1 cellular context compared by ENCODE assay signal in genomic region chr9:15306068-15306756, GRCh38.
A peak's percentile ranks its signal among the peaks of the same experiment; 100 is the strongest.
TF ChIP-seq lines count a peak whose summit lies in the region.

No MANE protein-coding gene starts in this region.

TF ChIP-seq in HepG2, 621 proteins besides CTCF, POLR2A, EP300 and RAD21 (continued from another document and continues in another):
- no peak; the same call in 1 of the 2 replicates for TF ChIP-seq ZNF280B (CRISPR knock-in tag; IDR thresholded peaks at IDR 0.05; ENCODE audit: borderline replicate concordance)
- no peak for TF ChIP-seq MZF1 (CRISPR knock-in tag; IDR thresholded peaks at IDR 0.05; ENCODE audit: borderline replicate concordance)
- TF ChIP-seq ZNF772 (CRISPR knock-in tag; IDR thresholded peaks at IDR 0.05), result no peak; the same call in 1 of the 2 replicates
- peak; percentile 27; the same call in 1 of the 2 replicates for TF ChIP-seq SALL1 (CRISPR knock-in tag; IDR thresholded peaks at IDR 0.05)
- 0 out of 2 replicates have a peak, but pooled peaks have one; percentile 12 for TF ChIP-seq SIX1 (CRISPR knock-in tag; IDR thresholded peaks at IDR 0.05; ENCODE audit: borderline replicate concordance)
- 0 out of 2 replicates have a peak, but pooled peaks have one; percentile 12 for TF ChIP-seq MEIS2 (CRISPR knock-in tag; IDR thresholded peaks at IDR 0.05)
- TF ChIP-seq FOSL1 (CRISPR knock-in tag; IDR thresholded peaks at IDR 0.05; ENCODE audit: borderline replicate concordance), result no peak
- 0 out of 2 replicates have a peak, but pooled peaks have one; percentile 19 for TF ChIP-seq THAP7 (CRISPR knock-in tag; IDR thresholded peaks at IDR 0.05)
- TF ChIP-seq SMAD9 (CRISPR knock-in tag; IDR thresholded peaks at IDR 0.05), result no peak
- no peak for TF ChIP-seq ZNF670 (CRISPR knock-in tag; IDR thresholded peaks at IDR 0.05; ENCODE audit: borderline replicate concordance)
- no peak; the same call in 1 of the 2 replicates for TF ChIP-seq ZNF570 (CRISPR knock-in tag; IDR thresholded peaks at IDR 0.05; ENCODE audit: borderline replicate concordance)
- TF ChIP-seq POLR2G (IDR thresholded peaks at IDR 0.05; ENCODE audit: low read depth, low read length), result peak; percentile 23; the same call in 1 of the 2 replicates
- peak; percentile 42; the same call in 1 of the 2 replicates for TF ChIP-seq ATF7 (IDR thresholded peaks at IDR 0.05)
- TF ChIP-seq ATF7 (CRISPR knock-in tag; IDR thresholded peaks at IDR 0.05), result no peak
- no peak for TF ChIP-seq SOX6 (IDR thresholded peaks at IDR 0.05)
- 0 out of 2 replicates have a peak, but pooled peaks have one; percentile 20 for TF ChIP-seq SOX6 (CRISPR knock-in tag; IDR thresholded peaks at IDR 0.05)
- TF ChIP-seq ZBTB40 (IDR thresholded peaks at IDR 0.05), result no peak
- 0 out of 2 replicates have a peak, but pooled peaks have one; percentile 9 for TF ChIP-seq ZBTB40 (CRISPR knock-in tag; IDR thresholded peaks at IDR 0.05)
- TF ChIP-seq RELA (CRISPR knock-in tag; IDR thresholded peaks at IDR 0.05), result no peak
- TF ChIP-seq ZNF678 (CRISPR knock-in tag; IDR thresholded peaks at IDR 0.05), result no peak
- 0 out of 2 replicates have a peak, but pooled peaks have one; percentile 25 for TF ChIP-seq RFXAP (CRISPR knock-in tag; IDR thresholded peaks at IDR 0.05; ENCODE audit: borderline replicate concordance)
- TF ChIP-seq KDM5B (CRISPR knock-in tag; IDR thresholded peaks at IDR 0.05; ENCODE audit: borderline replicate concordance), result 0 out of 2 replicates have a peak, but pooled peaks have one; percentile 50
- peak; percentile 48; the same call in 1 of the 2 replicates for TF ChIP-seq KMT2A (CRISPR knock-in tag; IDR thresholded peaks at IDR 0.05)
- TF ChIP-seq, protein P1, sequence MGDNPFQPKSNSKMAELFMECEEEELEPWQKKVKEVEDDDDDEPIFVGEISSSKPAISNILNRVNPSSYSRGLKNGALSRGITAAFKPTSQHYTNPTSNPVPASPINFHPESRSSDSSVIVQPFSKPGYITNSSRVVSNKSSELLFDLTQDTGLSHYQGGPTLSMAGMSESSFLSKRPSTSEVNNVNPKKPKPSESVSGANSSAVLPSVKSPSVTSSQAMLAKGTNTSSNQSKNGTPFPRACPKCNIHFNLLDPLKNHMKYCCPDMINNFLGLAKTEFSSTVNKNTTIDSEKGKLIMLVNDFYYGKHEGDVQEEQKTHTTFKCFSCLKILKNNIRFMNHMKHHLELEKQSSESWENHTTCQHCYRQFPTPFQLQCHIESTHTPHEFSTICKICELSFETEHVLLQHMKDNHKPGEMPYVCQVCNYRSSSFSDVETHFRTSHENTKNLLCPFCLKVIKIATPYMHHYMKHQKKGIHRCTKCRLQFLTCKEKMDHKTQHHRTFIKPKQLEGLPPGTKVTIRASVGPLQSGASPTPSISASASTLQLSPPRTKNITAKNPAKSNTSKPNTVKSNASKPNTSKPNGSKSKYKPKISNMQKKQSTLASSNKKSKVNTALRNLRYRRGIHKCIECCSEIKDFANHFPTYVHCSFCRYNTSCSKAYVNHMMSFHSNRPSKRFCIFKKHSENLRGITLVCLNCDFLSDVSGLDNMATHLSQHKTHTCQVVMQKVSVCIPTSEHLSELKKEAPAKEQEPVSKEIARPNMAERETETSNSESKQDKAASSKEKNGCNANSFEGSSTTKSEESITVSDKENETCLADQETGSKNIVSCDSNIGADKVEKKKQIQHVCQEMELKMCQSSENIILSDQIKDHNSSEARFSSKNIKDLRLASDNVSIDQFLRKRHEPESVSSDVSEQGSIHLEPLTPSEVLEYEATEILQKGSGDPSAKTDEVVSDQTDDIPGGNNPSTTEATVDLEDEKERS (CRISPR knock-in tag; IDR thresholded peaks at IDR 0.05), result 0 out of 2 replicates have a peak, but pooled peaks have one; percentile 45
- TF ChIP-seq ZFYVE20 (CRISPR knock-in tag; IDR thresholded peaks at IDR 0.05; ENCODE audit: borderline replicate concordance, low read depth), result no peak
- no peak for TF ChIP-seq ZNF432 (CRISPR knock-in tag; IDR thresholded peaks at IDR 0.05; ENCODE audit: borderline replicate concordance)
- peak; percentile 46; the same call in 1 of the 2 replicates for TF ChIP-seq TBX2 (CRISPR knock-in tag; IDR thresholded peaks at IDR 0.05; ENCODE audit: borderline replicate concordance)
- TF ChIP-seq GTF3A (CRISPR knock-in tag; conservative IDR thresholded peaks at IDR 0.05), result no peak
- TF ChIP-seq, protein P2, sequence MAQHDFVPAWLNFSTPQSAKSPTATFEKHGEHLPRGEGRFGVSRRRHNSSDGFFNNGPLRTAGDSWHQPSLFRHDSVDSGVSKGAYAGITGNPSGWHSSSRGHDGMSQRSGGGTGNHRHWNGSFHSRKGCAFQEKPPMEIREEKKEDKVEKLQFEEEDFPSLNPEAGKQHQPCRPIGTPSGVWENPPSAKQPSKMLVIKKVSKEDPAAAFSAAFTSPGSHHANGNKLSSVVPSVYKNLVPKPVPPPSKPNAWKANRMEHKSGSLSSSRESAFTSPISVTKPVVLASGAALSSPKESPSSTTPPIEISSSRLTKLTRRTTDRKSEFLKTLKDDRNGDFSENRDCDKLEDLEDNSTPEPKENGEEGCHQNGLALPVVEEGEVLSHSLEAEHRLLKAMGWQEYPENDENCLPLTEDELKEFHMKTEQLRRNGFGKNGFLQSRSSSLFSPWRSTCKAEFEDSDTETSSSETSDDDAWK (CRISPR knock-in tag; IDR thresholded peaks at IDR 0.05), result no peak
- 0 out of 2 replicates have a peak, but pooled peaks have one; percentile 16 for TF ChIP-seq ZSCAN12 (CRISPR knock-in tag; IDR thresholded peaks at IDR 0.05)
- no peak for TF ChIP-seq SRSF4 (IDR thresholded peaks at IDR 0.05; ENCODE audit: low read depth, low read length, poor library complexity, severe bottlenecking)
- TF ChIP-seq, protein P3, sequence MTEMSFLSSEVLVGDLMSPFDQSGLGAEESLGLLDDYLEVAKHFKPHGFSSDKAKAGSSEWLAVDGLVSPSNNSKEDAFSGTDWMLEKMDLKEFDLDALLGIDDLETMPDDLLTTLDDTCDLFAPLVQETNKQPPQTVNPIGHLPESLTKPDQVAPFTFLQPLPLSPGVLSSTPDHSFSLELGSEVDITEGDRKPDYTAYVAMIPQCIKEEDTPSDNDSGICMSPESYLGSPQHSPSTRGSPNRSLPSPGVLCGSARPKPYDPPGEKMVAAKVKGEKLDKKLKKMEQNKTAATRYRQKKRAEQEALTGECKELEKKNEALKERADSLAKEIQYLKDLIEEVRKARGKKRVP (CRISPR knock-in tag; IDR thresholded peaks at IDR 0.05), result peak in 1 of 2 experiments; percentile 86; a peak in 2 of 4 replicates
- peak; percentile 64; the same call in 1 of the 2 replicates for TF ChIP-seq KMT2B (CRISPR knock-in tag; IDR thresholded peaks at IDR 0.05)
- 0 out of 2 replicates have a peak, but pooled peaks have one; percentile 7 for TF ChIP-seq ELF3 (CRISPR knock-in tag; IDR thresholded peaks at IDR 0.05)
- no peak for TF ChIP-seq NFYC (CRISPR knock-in tag; IDR thresholded peaks at IDR 0.05)
- no peak for TF ChIP-seq SNAPC4 (CRISPR knock-in tag; IDR thresholded peaks at IDR 0.05)
- no peak for TF ChIP-seq ZNF740 (CRISPR knock-in tag; IDR thresholded peaks at IDR 0.05)
